Comparison of ENCODE assay signal across 31 cellular contexts in genomic region chr6:72721346-72721745, GRCh38.
"Had no signal": no experiment of that assay in that cellular context is flagged by ENCODE, and none has a peak within 500 bp of the region (broad histone marks: within the 10 kb centered on the region; RNA-seq: fewer than 3 reads in every experiment).

No MANE protein-coding gene starts in this region.

- H3K4me1 Mint-ChIP-seq: activated CD4-positive, alpha-beta T cell treated with anti-CD3 and anti-CD28 coated beads, Interleukin-2, amount 10 ng/mL, durations not matched to agents 24 days and 14 days; activated T-helper 17 cell treated with anti-CD3 and anti-CD28 coated beads, Interleukin-2, amount 50 U/mL, for 72 hours had no signal

- H3K27me3 ChIP-seq: ascending aorta, cardiac muscle cell, Peyer's patch had no signal

- H3K27ac ChIP-seq: ascending aorta, cardiac muscle cell, Peyer's patch had no signal

- H3K4me3 Mint-ChIP-seq: activated CD4-positive, alpha-beta T cell treated with anti-CD3 and anti-CD28 coated beads, Interleukin-2, amount 10 ng/mL, durations not matched to agents 24 days and 14 days; activated CD8-positive, alpha-beta T cell treated with anti-CD3 and anti-CD28 coated beads for 36 hours; activated naive CD8-positive, alpha-beta T cell treated with anti-CD3 and anti-CD28 coated beads for 36 hours; activated T-cell treated with anti-CD3 and anti-CD28 coated beads, Interleukin-2, amount 50 U/mL, for 72 hours; activated T-helper 17 cell treated with anti-CD3 and anti-CD28 coated beads, Interleukin-2, amount 50 U/mL, for 72 hours; central memory CD8-positive, alpha-beta T cell; T-helper 1 cell treated with Interleukin-12 subunit alpha and Interleukin-12 subunit beta and Interleukin-4 antibody, amounts not matched to agents 30 μg/mL and 1 μg/mL, for 36 hours; T-helper 2 cell treated with Interferon-gamma antibody and Interleukin-4, amounts not matched to agents 5 μg/mL and 100 μg/mL, for 36 hours had no signal

- H3K27ac Mint-ChIP-seq: activated CD4-positive, alpha-beta T cell treated with anti-CD3 and anti-CD28 coated beads, Interleukin-2, amount 10 ng/mL, durations not matched to agents 24 days and 14 days; activated CD8-positive, alpha-beta T cell treated with anti-CD3 and anti-CD28 coated beads for 36 hours; activated naive CD8-positive, alpha-beta T cell treated with anti-CD3 and anti-CD28 coated beads for 36 hours; activated T-cell treated with anti-CD3 and anti-CD28 coated beads, Interleukin-2, amount 50 U/mL, for 72 hours; activated T-helper 17 cell treated with anti-CD3 and anti-CD28 coated beads, Interleukin-2, amount 50 U/mL, for 72 hours; T-helper 1 cell treated with Interleukin-12 subunit alpha and Interleukin-12 subunit beta and Interleukin-4 antibody, amounts not matched to agents 30 μg/mL and 1 μg/mL, for 36 hours; T-helper 2 cell treated with Interferon-gamma antibody and Interleukin-4, amounts not matched to agents 5 μg/mL and 100 μg/mL, for 36 hours had no signal

- H3K4me3 ChIP-seq: ascending aorta, cardiac muscle cell, Peyer's patch had no signal

- H3K9me3 ChIP-seq: ascending aorta, Peyer's patch had no signal

- H3K4me1 ChIP-seq: ascending aorta, Peyer's patch had no signal

- H3K36me3 ChIP-seq: ascending aorta, cardiac muscle cell, Peyer's patch had no signal

- DNase-seq: activated CD4-positive, alpha-beta T cell treated with anti-CD3 and anti-CD28 coated beads, Interleukin-2, amount 10 ng/mL, durations not matched to agents 24 days and 14 days; activated CD4-positive, alpha-beta T cell treated with anti-CD3 and anti-CD28 coated beads, Interleukin-2, amount 50 U/mL, for 4 hours; activated CD8-positive, alpha-beta T cell treated with anti-CD3 and anti-CD28 coated beads for 36 hours; activated effector memory CD4-positive, alpha-beta T cell treated with anti-CD3 and anti-CD28 coated beads, Interleukin-2, amount 50 U/mL, for 16 hours; activated naive CD4-positive, alpha-beta T cell; activated naive CD4-positive, alpha-beta T cell treated with anti-CD3 and anti-CD28 coated beads, Interleukin-2, amount 50 U/mL, for 16 hours; activated naive CD8-positive, alpha-beta T cell treated with anti-CD3 and anti-CD28 coated beads for 36 hours; activated T-cell treated with anti-CD3 and anti-CD28 coated beads, Interleukin-2, amount 50 U/mL, for 1 hour; activated T-cell treated with anti-CD3 and anti-CD28 coated beads, Interleukin-2, amount 50 U/mL, for 72 hours; amygdala; NCI-H1092 treated with DMSO at 0.1 percent for 48 hours; NCI-H1417; NCI-H146; NCI-H187; NCI-H2029 treated with DMSO at 0.1 percent for 48 hours; NCI-H2107; NCI-H2171; NCI-H510A; NCI-H526; NCI-H748 treated with DMSO at 0.1 percent for 48 hours; NK-92 treated with Interleukin-12 subunit alpha and Interleukin-12 subunit beta, amount 100 ng/mL, for 24 hours; PC-3; Peyer's patch; RPMI8226; SHP77 treated with DMSO at 0.1 percent for 48 hours had no signal

- H3K9me3 Mint-ChIP-seq: activated CD4-positive, alpha-beta T cell treated with anti-CD3 and anti-CD28 coated beads, Interleukin-2, amount 10 ng/mL, durations not matched to agents 24 days and 14 days; activated CD8-positive, alpha-beta T cell treated with anti-CD3 and anti-CD28 coated beads for 36 hours; activated naive CD8-positive, alpha-beta T cell treated with anti-CD3 and anti-CD28 coated beads for 36 hours; activated T-cell treated with anti-CD3 and anti-CD28 coated beads, Interleukin-2, amount 50 U/mL, for 72 hours; activated T-helper 17 cell treated with anti-CD3 and anti-CD28 coated beads, Interleukin-2, amount 50 U/mL, for 72 hours; central memory CD8-positive, alpha-beta T cell; T-helper 1 cell treated with Interleukin-12 subunit alpha and Interleukin-12 subunit beta and Interleukin-4 antibody, amounts not matched to agents 30 μg/mL and 1 μg/mL, for 36 hours; T-helper 2 cell treated with Interferon-gamma antibody and Interleukin-4, amounts not matched to agents 5 μg/mL and 100 μg/mL, for 36 hours had no signal

- H3K27me3 Mint-ChIP-seq: activated CD4-positive, alpha-beta T cell treated with anti-CD3 and anti-CD28 coated beads, Interleukin-2, amount 10 ng/mL, durations not matched to agents 24 days and 14 days; activated CD8-positive, alpha-beta T cell treated with anti-CD3 and anti-CD28 coated beads for 36 hours; activated naive CD8-positive, alpha-beta T cell treated with anti-CD3 and anti-CD28 coated beads for 36 hours; activated T-helper 17 cell treated with anti-CD3 and anti-CD28 coated beads, Interleukin-2, amount 50 U/mL, for 72 hours; central memory CD8-positive, alpha-beta T cell had no signal

- ATAC-seq: activated CD8-positive, alpha-beta T cell treated with anti-CD3 and anti-CD28 coated beads for 36 hours; activated T-cell treated with anti-CD3 and anti-CD28 coated beads, Interleukin-2, amount 50 U/mL, for 72 hours; activated T-helper 17 cell treated with anti-CD3 and anti-CD28 coated beads, Interleukin-2, amount 50 U/mL, for 72 hours; PC-3 had no signal
